Comparison of ENCODE assay signal across 12 cellular contexts in genomic region chr2:101725515-101726192, GRCh38. TPM values are rescaled to one million over a fixed set of nuclear protein-coding genes. Genes with fewer than 3 reads are reported as not detected.
A peak's percentile ranks its signal among the peaks of the same experiment; 100 is the strongest.
DNase-seq lines count a peak whose midpoint lies in the region; ATAC-seq and TF ChIP-seq lines count a peak whose summit lies in the region.
"Had no signal": no experiment of that assay in that cellular context is flagged by ENCODE, and none has a peak within 500 bp of the region (broad histone marks: within the 10 kb centered on the region; RNA-seq: fewer than 3 reads in every experiment).

No MANE protein-coding gene starts in this region.

- H3K4me3 ChIP-seq in AG04450 (ENCODE audit: low read depth, low read length) (no peak overlapping the region), GM12875 (ENCODE audit: low read depth, low read length) (no peak overlapping the region), hepatocyte (no peak overlapping the region)
- H3K4me3 ChIP-seq: coronary artery had no signal

- DNase-seq in AG04450 (ENCODE audit: low read depth, low spot score), result no peak
- DNase-seq in hepatocyte (ENCODE audit: low spot score), result no peak
- no peak for DNase-seq in NCI-H187 treated with DMSO at 0.1 percent for 48 hours (lab: John Stamatoyannopoulos, UW)
- DNase-seq in Ammon's horn (ENCODE audit: low spot score), result no peak
- no peak for DNase-seq in NCI-H748 (lab: John Stamatoyannopoulos, UW; ENCODE audit: unreplicated experiment)
- DNase-seq: hypothalamus; natural killer cell; stimulated activated CD4-positive, alpha-beta T cell treated with anti-CD3 and anti-CD28 coated beads, Interleukin-1b, Interleukin-23, amount 100 ng/mL, for 48 hours had no signal

- peaks cover 100% of the 10 kb centered on the region for H3K79me2 ChIP-seq in hepatocyte

- H3K4me2 ChIP-seq in hepatocyte, result no peak overlapping the region

- H2AFZ ChIP-seq in hepatocyte, result no peak overlapping the region

- no peaks in the 10 kb centered on the region for H3K4me1 ChIP-seq in hepatocyte (ENCODE audit: insufficient read depth)

- peaks cover 97% of the 10 kb centered on the region for H4K20me1 ChIP-seq in hepatocyte (ENCODE audit: insufficient read depth, poor library complexity, severe bottlenecking)

- POLR2A ChIA-PET in AG04450 (lab: Yijun Ruan, JAX), result no interaction called here

- 0 out of 2 replicates have a peak, but pooled peaks have one; percentile 7 for TF ChIP-seq CTCF in AG04450 (IDR thresholded peaks at IDR 0.05; ENCODE audit: low read depth, low read length)
- peak; percentile 53; the same call in 1 of the 2 replicates for TF ChIP-seq CTCF in GM12875 (IDR thresholded peaks at IDR 0.05; ENCODE audit: borderline replicate concordance, insufficient read depth, low read depth, low read length)
- TF ChIP-seq CTCF in VCaP (conservative IDR thresholded peaks at IDR 0.05), result no peak; the same call in 1 of the 2 replicates
- TF ChIP-seq CTCF in hepatocyte (IDR thresholded peaks at IDR 0.05; ENCODE audit: poor library complexity), result peak; percentile 10

- CTCF ChIA-PET in AG04450 (lab: Charles Lee), result no interaction called here

- no peaks in the 10 kb centered on the region for H3K9me2 ChIP-seq in hepatocyte (replicated peaks; ENCODE audit: insufficient read depth)

- H3K27me3 ChIP-seq in AG04450 (ENCODE audit: control insufficient read depth, insufficient read depth, low read length) (no peaks in the 10 kb centered on the region), hepatocyte (no peaks in the 10 kb centered on the region)

- no peak for ATAC-seq in GM18502 (IDR thresholded peaks at IDR 0.05; ENCODE audit: poor library complexity, unreplicated experiment)
- ATAC-seq: natural killer cell had no signal

- H3K27ac ChIP-seq in AG04450 (ENCODE audit: low read depth, low read length), result no peak overlapping the region
- peak overlapping the region; percentile 32 for H3K27ac ChIP-seq in VCaP
- no peak overlapping the region for H3K27ac ChIP-seq in hepatocyte
- H3K27ac ChIP-seq: coronary artery had no signal

- no peaks in the 10 kb centered on the region for H3K9me3 ChIP-seq in AG04450 (ENCODE audit: control insufficient read depth, insufficient read depth, low read length)
- H3K9me3 ChIP-seq in hepatocyte (ENCODE audit: low read depth), result no peaks in the 10 kb centered on the region

- 80% methylated on average over 5 of the region's 5 CpGs for whole genome bisulfite sequencing in hepatocyte (ENCODE audit: low lambda C conversion rate, missing lambda C conversion rate)

- no peaks in the 10 kb centered on the region for H3K36me3 ChIP-seq in hepatocyte (replicated peaks; ENCODE audit: insufficient read depth, low read depth)

RNA-seq across cellular contexts. Expression of gene MAP4K4, which starts 28.1 kb away (rescaled TPM):
- 152 and 158 TPM in 2 replicates for polyA plus RNA-seq in AG04450 (2011; rRNA removed)
- 227 and 248 TPM in 2 replicates for polyA minus RNA-seq in AG04450 (2011; rRNA and poly(A)+ RNA removed)
- 75.5 and 84.4 TPM in 2 replicates for total RNA-seq in hepatocyte
- 59.1 and 60.6 TPM in 2 replicates for polyA plus RNA-seq in hepatocyte
